Comparison of ENCODE assay signal across 14 cellular contexts in the genomic region with DNA sequence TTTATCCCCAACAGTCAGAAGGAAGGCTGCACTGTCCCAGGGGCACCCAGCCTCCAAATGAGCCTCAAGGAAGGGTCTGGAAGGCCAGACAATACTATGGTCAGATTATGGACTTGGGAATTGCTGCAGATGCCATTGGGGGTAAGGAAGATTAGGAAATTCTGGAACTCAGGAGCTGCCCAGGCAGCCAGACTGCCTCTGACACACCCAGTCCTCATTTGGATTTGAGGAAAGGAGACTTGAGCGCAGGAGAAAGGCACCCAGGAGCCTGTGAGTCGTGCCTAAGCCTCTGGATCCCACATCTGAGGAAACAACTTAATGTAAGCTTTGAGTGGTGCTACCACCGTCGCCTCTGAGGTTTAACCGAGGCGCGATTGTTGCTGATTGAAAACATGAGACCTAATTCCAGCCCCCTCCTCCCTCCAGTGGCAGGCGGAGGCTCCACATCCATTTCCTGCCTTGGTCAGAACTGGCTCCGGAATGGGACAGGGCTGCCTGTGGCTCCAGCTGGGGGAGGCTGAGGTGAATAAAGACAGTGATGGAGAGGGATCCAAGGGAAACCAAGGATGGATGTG.
A peak's percentile ranks its signal among the peaks of the same experiment; 100 is the strongest.
DNase-seq lines count a peak whose midpoint lies in the region; ATAC-seq and TF ChIP-seq lines count a peak whose summit lies in the region.
"Had no signal": no experiment of that assay in that cellular context is flagged by ENCODE, and none has a peak within 500 bp of the region (broad histone marks: within the 10 kb centered on the region; RNA-seq: fewer than 3 reads in every experiment).

No MANE protein-coding gene starts in this region.

- H3K4me1 Mint-ChIP-seq in CD8-positive, alpha-beta T cell (ENCODE audit: low read depth) = peaks cover 19% of the 10 kb centered on the region

- H3K4ac ChIP-seq in trophoblast cell (ENCODE audit: low read depth, low read length) = peak overlapping the region; percentile 28

- H3K4me3 ChIP-seq in DND-41 (ENCODE audit: low read depth in 1 of 2, low read length in 2 of 2) (no peak overlapping the region), adipocyte (ENCODE audit: low read length) (no peak overlapping the region), heart left ventricle (no peak overlapping the region), trophoblast cell (ENCODE audit: low read depth, low read length) (no peak overlapping the region), upper lobe of right lung (no peak overlapping the region)
- no peak overlapping the region for H3K4me3 ChIP-seq in CD8-positive, alpha-beta T cell (ENCODE audit: low read depth, low read length)

- ATAC-seq in DND-41 (ENCODE audit: insufficient read depth, low read depth) = peak; percentile 64
- ATAC-seq in heart left ventricle = peak in 3 of 4 donors; percentile 33 to 65 (median 51)
- no peak for ATAC-seq in upper lobe of right lung
- ATAC-seq in GM18907 (IDR thresholded peaks at IDR 0.05; ENCODE audit: unreplicated experiment) = no peak
- no peak for ATAC-seq in CD8-positive, alpha-beta T cell
- ATAC-seq: natural killer cell; stimulated activated naive CD8-positive, alpha-beta T cell treated with anti-CD3 and anti-CD28 coated beads, Interleukin-15, Interleukin-2, amounts not matched to agents 100 U/mL and 50 U/mL, for 24 hours had no signal

- POLR2A ChIA-PET in CD8-positive, alpha-beta T cell (lab: Charles Lee) = interaction anchor here (0.7 kb wide), 1 partner anchor 449 kb away, joined by 4 read pairs; no protein-coding TSS in a partner anchor

- H3K4me2 ChIP-seq in DND-41 (ENCODE audit: insufficient read depth, low read length) = no peak overlapping the region
- no peak overlapping the region for H3K4me2 ChIP-seq in trophoblast cell (ENCODE audit: low read length)

- peak overlapping the region; percentile 33 for H2AK5ac ChIP-seq in trophoblast cell (ENCODE audit: low read length)

- no peak overlapping the region for H3K9ac ChIP-seq in DND-41 (ENCODE audit: low read depth, low read length)
- H3K9ac ChIP-seq in adipocyte (ENCODE audit: low read length) = peak overlapping the region; percentile 46
- H3K9ac ChIP-seq in trophoblast cell (ENCODE audit: low read length) = no peak overlapping the region

- H3K9me3 ChIP-seq in DND-41 (ENCODE audit: insufficient read depth, low read length, severe bottlenecking) (no peaks in the 10 kb centered on the region), adipocyte (ENCODE audit: control insufficient read depth, low read length) (no peaks in the 10 kb centered on the region), heart left ventricle (no peaks in the 10 kb centered on the region), trophoblast cell (ENCODE audit: insufficient read depth, low read depth, low read length) (no peaks in the 10 kb centered on the region), upper lobe of right lung (no peaks in the 10 kb centered on the region)
- H3K9me3 ChIP-seq in CD8-positive, alpha-beta T cell (ENCODE audit: low read length) = no peaks in the 10 kb centered on the region

- H3K14ac ChIP-seq in trophoblast cell (ENCODE audit: low read length) = peak overlapping the region; percentile 26

- CTCF ChIA-PET in CD8-positive, alpha-beta T cell (lab: Charles Lee) = interaction anchor here (0.6 to 13.6 kb wide), 14 partner anchors 9 to 627 kb away, joined by 3 to 366 read pairs (median 6); no protein-coding TSS in a partner anchor

- H3K27me3 Mint-ChIP-seq in CD8-positive, alpha-beta T cell (ENCODE audit: low read depth) = peaks cover 2% of the 10 kb centered on the region

- H3K36me3 ChIP-seq in DND-41 (ENCODE audit: insufficient read depth, low read length) (no peaks in the 10 kb centered on the region), adipocyte (ENCODE audit: control insufficient read depth, insufficient read depth, low read length, severe bottlenecking) (no peaks in the 10 kb centered on the region), heart left ventricle (no peaks in the 10 kb centered on the region), trophoblast cell (ENCODE audit: control insufficient read depth in 1 of 2, insufficient read depth in 2 of 2, low read length in 2 of 2) (no peaks in the 10 kb centered on the region), upper lobe of right lung (no peaks in the 10 kb centered on the region)
- no peaks in the 10 kb centered on the region for H3K36me3 ChIP-seq in CD8-positive, alpha-beta T cell (ENCODE audit: insufficient read depth, low read length)

- H3K79me2 ChIP-seq in DND-41 (ENCODE audit: insufficient read depth, low read length) (no peaks in the 10 kb centered on the region), trophoblast cell (ENCODE audit: control insufficient read depth, insufficient read depth, low read length, poor library complexity) (no peaks in the 10 kb centered on the region)

- TF ChIP-seq POLR2A in heart left ventricle (IDR thresholded peaks at IDR 0.05) = no peak

- H3K23ac ChIP-seq in trophoblast cell (ENCODE audit: low read length) = no peak overlapping the region

- H2BK120ac ChIP-seq in trophoblast cell (ENCODE audit: insufficient read depth, low read length, poor library complexity) = peak overlapping the region; percentile 23

- DNase-seq in DND-41 (peak; percentile 45), adipocyte (ENCODE audit: low read depth) (no peak), heart left ventricle (peak in 2 of 5 donors; percentile 19 to 47), trophoblast cell (no peak), NCI-H2081 treated with DMSO at 0.1 percent for 48 hours (lab: John Stamatoyannopoulos, UW) (no peak), upper lobe of right lung (no peak)
- DNase-seq in CD8-positive, alpha-beta T cell = no peak
- DNase-seq: activated CD4-positive, alpha-beta T cell treated with anti-CD3 and anti-CD28 coated beads for 1 hour; activated effector memory CD4-positive, alpha-beta T cell treated with Interleukin-2 at 50 U/mL for 16 hours; natural killer cell; NCI-H1930; stimulated activated naive CD8-positive, alpha-beta T cell treated with anti-CD3 and anti-CD28 coated beads, Interleukin-15, Interleukin-2, amounts not matched to agents 100 U/mL and 50 U/mL, for 24 hours had no signal

- H4K91ac ChIP-seq in trophoblast cell (ENCODE audit: low read depth, low read length) = peak overlapping the region; percentile 82

- intact Hi-C loops in heart left ventricle (cut with DNase I) (no loop called here), upper lobe of right lung (cut with DNase I) (loop anchor here (5.0 kb wide), 1 partner anchor 216 kb away; no protein-coding TSS in a partner anchor)
- intact Hi-C loops in CD8-positive, alpha-beta T cell (cut with DNase I, micrococcal nuclease) = no loop called here

- H3K27ac ChIP-seq in DND-41 (ENCODE audit: low read length) = no peak overlapping the region
- peak overlapping the region in 1 of 12 donors; percentile 17 for H3K27ac ChIP-seq in heart left ventricle
- H3K27ac ChIP-seq in trophoblast cell (ENCODE audit: low read depth, low read length) = no peak overlapping the region
- no peak overlapping the region for H3K27ac ChIP-seq in upper lobe of right lung
- H3K27ac ChIP-seq in CD8-positive, alpha-beta T cell (ENCODE audit: low read depth, low read length) = no peak overlapping the region

- peak overlapping the region; percentile 55 for H2BK5ac ChIP-seq in trophoblast cell (ENCODE audit: low read depth, low read length, poor library complexity)

- H2BK12ac ChIP-seq in trophoblast cell (ENCODE audit: low read length) = peak overlapping the region; percentile 58

- H3K4me1 ChIP-seq in DND-41 (ENCODE audit: insufficient read depth, low read length) = peaks cover 15% of the 10 kb centered on the region
- H3K4me1 ChIP-seq in adipocyte (ENCODE audit: control insufficient read depth, insufficient read depth, low read length) = peaks cover 55% of the 10 kb centered on the region
- H3K4me1 ChIP-seq in heart left ventricle = peaks cover 0 to 15% (median 4%) of the 10 kb centered on the region in 12 donors
- peaks cover 8 to 20% of the 10 kb centered on the region in 2 experiments for H3K4me1 ChIP-seq in trophoblast cell (ENCODE audit: control insufficient read depth in 1 of 2, insufficient read depth in 2 of 2, low read length in 2 of 2)
- no peaks in the 10 kb centered on the region for H3K4me1 ChIP-seq in upper lobe of right lung
- H3K4me1 ChIP-seq in CD8-positive, alpha-beta T cell (ENCODE audit: insufficient read depth, low read length) = no peaks in the 10 kb centered on the region

- 46 to 58% (median 52%) methylated on average over 8 to 9 of the region's 9 CpGs for WGBS in heart left ventricle, 4 donors
- WGBS in trophoblast cell (ENCODE audit: extremely low coverage, insufficient coverage, insufficient read length) = no CpG with 5 or more reads among the region's 9 CpGs

- H3K18ac ChIP-seq in trophoblast cell (ENCODE audit: low read length) = peak overlapping the region; percentile 12

- H3K27me3 ChIP-seq in DND-41 (ENCODE audit: insufficient read depth, low read length, poor library complexity) (peaks cover 24% of the 10 kb centered on the region), adipocyte (replicated peaks; ENCODE audit: control insufficient read depth, insufficient read depth, low read length) (no peaks in the 10 kb centered on the region), heart left ventricle (no peaks in the 10 kb centered on the region), trophoblast cell (ENCODE audit: insufficient read depth, low read length) (no peaks in the 10 kb centered on the region), upper lobe of right lung (no peaks in the 10 kb centered on the region)
- H3K27me3 ChIP-seq in CD8-positive, alpha-beta T cell (ENCODE audit: insufficient read depth, low read length) = no peaks in the 10 kb centered on the region

- H3K9me3 Mint-ChIP-seq in CD8-positive, alpha-beta T cell = no peaks in the 10 kb centered on the region
- H3K9me3 Mint-ChIP-seq: dendritic cell treated with granulocyte-macrophage colony-stimulating factor and Interleukin-4, amounts not matched to agents 40 ng/mL and 50 ng/mL, for 4 days; natural killer cell had no signal

- H3K36me3 Mint-ChIP-seq in CD8-positive, alpha-beta T cell = no peaks in the 10 kb centered on the region
- H3K36me3 Mint-ChIP-seq: natural killer cell had no signal

- TF ChIP-seq CTCF in DND-41 (IDR thresholded peaks at IDR 0.05; ENCODE audit: borderline replicate concordance, extremely low read depth, low read length, poor library complexity, severe bottlenecking) (peak; percentile 4), heart left ventricle (IDR thresholded peaks at IDR 0.05) (peak in 8 of 12 donors; percentile 20 to 50 (median 35)), upper lobe of right lung (IDR thresholded peaks at IDR 0.05) (no peak)
- no peak for TF ChIP-seq CTCF in CD8-positive, alpha-beta T cell (IDR thresholded peaks at IDR 0.05)

- H3K4me3 Mint-ChIP-seq in CD8-positive, alpha-beta T cell = no peak overlapping the region
- H3K4me3 Mint-ChIP-seq: dendritic cell treated with granulocyte-macrophage colony-stimulating factor and Interleukin-4, amounts not matched to agents 40 ng/mL and 50 ng/mL, for 4 days; natural killer cell had no signal

- no peak overlapping the region for H2AFZ ChIP-seq in DND-41 (ENCODE audit: low read depth, low read length)
- peak overlapping the region; percentile 58 for H2AFZ ChIP-seq in trophoblast cell (ENCODE audit: insufficient read depth, low read length, poor library complexity)

- no peak overlapping the region for H4K12ac ChIP-seq in trophoblast cell (ENCODE audit: low read depth, low read length)

- H4K8ac ChIP-seq in trophoblast cell (ENCODE audit: low read depth, low read length) = peak overlapping the region; percentile 39

- H3K27ac Mint-ChIP-seq in CD8-positive, alpha-beta T cell = no peak overlapping the region
- H3K27ac Mint-ChIP-seq: dendritic cell treated with granulocyte-macrophage colony-stimulating factor and Interleukin-4, amounts not matched to agents 40 ng/mL and 50 ng/mL, for 4 days; natural killer cell had no signal

- H3K79me1 ChIP-seq in trophoblast cell (ENCODE audit: low read length) = peaks cover 15% of the 10 kb centered on the region

- H4K20me1 ChIP-seq in DND-41 (ENCODE audit: insufficient read depth, low read length) = peaks cover 16% of the 10 kb centered on the region

Comparison
In these comparisons a context has a peak if more than half of its experiments do, and no peak if none do; other contexts are left out.
1. ATAC-seq: peak in DND-41 (single experiment) and heart left ventricle (3 of 4); none in upper lobe of right lung (single experiment), GM18907 (single experiment) and CD8-positive, alpha-beta T cell (single experiment).
2. CTCF ChIP-seq: peak in DND-41 (single experiment) and heart left ventricle (8 of 12); none in upper lobe of right lung (single experiment) and CD8-positive, alpha-beta T cell (single experiment).